Comparison of ENCODE assay signal across 17 cellular contexts in genomic region chr20:53840462-53841000, GRCh38.
A peak's percentile ranks its signal among the peaks of the same experiment; 100 is the strongest.
DNase-seq lines count a peak whose midpoint lies in the region; ATAC-seq, FAIRE-seq and TF ChIP-seq lines count a peak whose summit lies in the region.
"Had no signal": no experiment of that assay in that cellular context is flagged by ENCODE, and none has a peak within 500 bp of the region (broad histone marks: within the 10 kb centered on the region; RNA-seq: fewer than 3 reads in every experiment).

No MANE protein-coding gene starts in this region.

- H3K4me3 Mint-ChIP-seq in activated naive CD4-positive, alpha-beta T cell treated with anti-CD3 and anti-CD28 coated beads, Interleukin-2, amount 50 U/mL, for 24 hours: no peak overlapping the region
- H3K4me3 Mint-ChIP-seq in activated naive CD8-positive, alpha-beta T cell: peak overlapping the region; percentile 35
- H3K4me3 Mint-ChIP-seq in stimulated activated naive B cell treated with anti-CD40 and anti-IgM and Interleukin-4, amounts not matched to agents 10 μg/mL and 1 μg/mL and 100 μg/mL, for 72 hours: no peak overlapping the region

- FAIRE-seq in H54 (lab: Jason Lieb, UNC): no peak
- FAIRE-seq: keratinocyte, urothelium cell line had no signal

- no peak for ATAC-seq in stimulated activated naive B cell treated with anti-CD40 and anti-IgM and Interleukin-4, amounts not matched to agents 10 μg/mL and 1 μg/mL and 100 μg/mL, for 72 hours (replicated peaks)
- no peak for ATAC-seq in body of pancreas
- ATAC-seq in GM19397 (IDR thresholded peaks at IDR 0.05; ENCODE audit: unreplicated experiment): no peak

- H3K4me1 Mint-ChIP-seq in activated naive CD4-positive, alpha-beta T cell treated with anti-CD3 and anti-CD28 coated beads, Interleukin-2, amount 50 U/mL, for 24 hours: peaks cover 81% of the 10 kb centered on the region
- peaks cover 81% of the 10 kb centered on the region for H3K4me1 Mint-ChIP-seq in activated naive CD8-positive, alpha-beta T cell (ENCODE audit: low read depth)
- peaks cover 26 to 57% of the 10 kb centered on the region in 2 donors for H3K4me1 Mint-ChIP-seq in stimulated activated naive B cell treated with anti-CD40 and anti-IgM and Interleukin-4, amounts not matched to agents 10 μg/mL and 1 μg/mL and 100 μg/mL, for 72 hours

- H3K27ac Mint-ChIP-seq in activated naive CD4-positive, alpha-beta T cell treated with anti-CD3 and anti-CD28 coated beads, Interleukin-2, amount 50 U/mL, for 24 hours: peak overlapping the region; percentile 88
- H3K27ac Mint-ChIP-seq in activated naive CD8-positive, alpha-beta T cell: peak overlapping the region; percentile 98
- H3K27ac Mint-ChIP-seq in stimulated activated naive B cell treated with anti-CD40 and anti-IgM and Interleukin-4, amounts not matched to agents 10 μg/mL and 1 μg/mL and 100 μg/mL, for 72 hours: peak overlapping the region; percentile 88

- intact Hi-C loops in body of pancreas (cut with DNase I): no loop called here

- H3K4me3 ChIP-seq in body of pancreas: no peak overlapping the region
- H3K4me3 ChIP-seq: SJSA1 had no signal

- TF ChIP-seq POLR2A in body of pancreas (IDR thresholded peaks at IDR 0.05) (no peak), H54 (IDR thresholded peaks at IDR 0.05; ENCODE audit: low read depth, low read length) (no peak)

- H3K36me3 Mint-ChIP-seq in activated naive CD4-positive, alpha-beta T cell treated with anti-CD3 and anti-CD28 coated beads, Interleukin-2, amount 50 U/mL, for 24 hours: no peaks in the 10 kb centered on the region
- peaks cover 2% of the 10 kb centered on the region for H3K36me3 Mint-ChIP-seq in activated naive CD8-positive, alpha-beta T cell
- H3K36me3 Mint-ChIP-seq in stimulated activated naive B cell treated with anti-CD40 and anti-IgM and Interleukin-4, amounts not matched to agents 10 μg/mL and 1 μg/mL and 100 μg/mL, for 72 hours: peaks cover 2 to 3% of the 10 kb centered on the region in 2 donors

- TF ChIP-seq CTCF in body of pancreas (IDR thresholded peaks at IDR 0.05): no peak

- peaks cover 7% of the 10 kb centered on the region for H3K4me1 ChIP-seq in body of pancreas
- H3K4me1 ChIP-seq: SJSA1 had no signal

- H3K9me3 Mint-ChIP-seq in activated naive CD4-positive, alpha-beta T cell treated with anti-CD3 and anti-CD28 coated beads, Interleukin-2, amount 50 U/mL, for 24 hours: no peaks in the 10 kb centered on the region
- H3K9me3 Mint-ChIP-seq in activated naive CD8-positive, alpha-beta T cell (ENCODE audit: low read depth): no peaks in the 10 kb centered on the region
- H3K9me3 Mint-ChIP-seq in stimulated activated naive B cell treated with anti-CD40 and anti-IgM and Interleukin-4, amounts not matched to agents 10 μg/mL and 1 μg/mL and 100 μg/mL, for 72 hours: peaks cover 0 to 2% of the 10 kb centered on the region in 2 donors

- H3K27me3 ChIP-seq in body of pancreas: no peaks in the 10 kb centered on the region
- H3K27me3 ChIP-seq: SJSA1 had no signal

- no peak overlapping the region for H3K27ac ChIP-seq in body of pancreas
- H3K27ac ChIP-seq: SJSA1 had no signal

- H3K36me3 ChIP-seq in body of pancreas (replicated peaks in 1 of 2; ENCODE audit: insufficient read depth in 1 of 2, low read depth in 2 of 2): no peaks in the 10 kb centered on the region
- H3K36me3 ChIP-seq: SJSA1 had no signal

- no peaks in the 10 kb centered on the region for H3K27me3 Mint-ChIP-seq in activated naive CD4-positive, alpha-beta T cell treated with anti-CD3 and anti-CD28 coated beads, Interleukin-2, amount 50 U/mL, for 24 hours
- H3K27me3 Mint-ChIP-seq in activated naive CD8-positive, alpha-beta T cell: no peaks in the 10 kb centered on the region
- no peaks in the 10 kb centered on the region for H3K27me3 Mint-ChIP-seq in stimulated activated naive B cell treated with anti-CD40 and anti-IgM and Interleukin-4, amounts not matched to agents 10 μg/mL and 1 μg/mL and 100 μg/mL, for 72 hours

- no peaks in the 10 kb centered on the region for H3K9me3 ChIP-seq in body of pancreas
- H3K9me3 ChIP-seq: SJSA1 had no signal

- DNase-seq in activated naive CD4-positive, alpha-beta T cell treated with anti-CD3 and anti-CD28 coated beads, Interleukin-2, amount 50 U/mL, for 16 hours: no peak
- DNase-seq in NCI-H82 (lab: John Stamatoyannopoulos, UW): peak; percentile 50
- no peak for DNase-seq in stimulated activated naive B cell treated with anti-CD40 and anti-IgM and Interleukin-4, amounts not matched to agents 10 μg/mL and 1 μg/mL and 100 μg/mL, for 72 hours
- DNase-seq in body of pancreas: no peak
- no peak for DNase-seq in H54 (ENCODE audit: insufficient read length, low spot score)
- DNase-seq: activated CD8-positive, alpha-beta memory T cell treated with anti-CD3 and anti-CD28 coated beads, Interleukin-2, amount 50 U/mL, for 4 hours; DMS53; NCI-H1105 treated with DMSO at 0.1 percent for 48 hours; NCI-H226; occipital lobe; stimulated activated naive CD4-positive, alpha-beta T cell had no signal
